Comparison of ENCODE assay signal across 8 cellular contexts in the genomic region with DNA sequence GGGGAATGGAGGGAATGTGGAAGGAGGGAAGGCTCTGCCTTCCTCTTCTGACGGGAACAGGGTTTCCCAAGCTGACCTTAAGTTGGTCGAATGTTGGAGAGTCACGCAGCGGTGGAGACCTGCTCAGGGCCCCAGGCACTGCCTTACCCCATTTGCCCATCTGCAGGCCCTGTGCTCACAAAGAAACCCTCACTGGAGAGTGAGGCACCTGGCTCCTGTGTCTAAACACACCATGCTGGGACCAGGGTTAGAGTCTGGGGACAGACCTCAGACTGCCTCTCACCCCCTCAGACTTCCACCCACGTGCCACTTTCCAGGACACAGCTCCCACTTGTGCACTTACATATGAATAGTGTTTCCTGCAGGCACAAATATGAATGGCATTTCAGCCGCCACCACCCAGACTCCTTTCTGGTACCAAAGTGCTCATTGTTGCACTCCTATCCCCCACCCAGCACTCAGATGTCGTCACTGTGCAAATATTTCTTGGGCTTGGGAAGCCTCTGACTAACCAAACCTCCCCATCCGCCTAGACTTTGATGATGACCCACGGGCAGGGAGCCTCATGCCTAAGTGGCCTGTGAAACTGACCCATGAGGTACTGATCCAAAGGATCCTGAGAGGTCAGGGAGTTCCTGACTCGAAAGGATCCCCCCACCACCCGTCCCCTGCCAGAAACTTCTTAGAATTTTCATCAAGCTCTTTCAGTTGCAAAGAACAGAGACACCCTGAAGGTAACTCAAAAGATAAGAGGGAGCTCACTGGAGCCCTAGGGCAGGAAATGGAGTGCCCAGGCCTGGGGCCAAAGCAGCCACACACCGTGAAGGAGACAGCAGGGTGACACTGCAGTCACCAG.
DNase-seq lines count a peak whose midpoint lies in the region; ATAC-seq and TF ChIP-seq lines count a peak whose summit lies in the region.

No MANE protein-coding gene starts in this region.

- intact Hi-C loops in sigmoid colon (cut with DNase I) (no loop called here), left colon (cut with DNase I, micrococcal nuclease) (no loop called here)

- peaks cover 0 to 7% (median 0%) of the 10 kb centered on the region in 4 donors for H3K36me3 ChIP-seq in sigmoid colon

- TF ChIP-seq EP300 in sigmoid colon (IDR thresholded peaks at IDR 0.05): no peak

- peaks cover 0 to 78% (median 65%) of the 10 kb centered on the region in 4 donors for H3K4me1 ChIP-seq in sigmoid colon

- peak; percentile 97 for DNase-seq in Daoy (ENCODE audit: low read depth)
- DNase-seq in RWPE1 (ENCODE audit: low spot score): peak; percentile 96
- DNase-seq in foreskin fibroblast: peak; percentile 96
- DNase-seq in sigmoid colon: no peak
- DNase-seq in GDM1 (lab: John Stamatoyannopoulos, UW): no peak
- DNase-seq in left colon: no peak
- no peak for DNase-seq in DMS114 treated with DMSO at 0.1 percent for 48 hours (lab: John Stamatoyannopoulos, UW; ENCODE audit: unreplicated experiment)

- CTCF ChIA-PET in RWPE1 (lab: Yijun Ruan, JAX): interaction anchor here (1.6 to 2.0 kb wide), 2 partner anchors 17 to 74 kb away, joined by 5 read pairs; no protein-coding TSS in a partner anchor

- no peaks in the 10 kb centered on the region for H3K9me3 ChIP-seq in sigmoid colon

- no peak for TF ChIP-seq POLR2A in sigmoid colon (IDR thresholded peaks at IDR 0.05)

- peak overlapping the region; percentile 83 for H3K27ac ChIP-seq in RWPE1
- H3K27ac ChIP-seq in sigmoid colon: peak overlapping the region; percentile 89 to 96 (median 92)

- H3K27me3 ChIP-seq in sigmoid colon: no peaks in the 10 kb centered on the region

- no peak overlapping the region for H3K4me3 ChIP-seq in foreskin fibroblast (ENCODE audit: low read depth in 1 of 2, low read length in 2 of 2)
- no peak overlapping the region for H3K4me3 ChIP-seq in sigmoid colon

- POLR2A ChIA-PET in RWPE1 (lab: Yijun Ruan, JAX; ENCODE audit: low non-redundant PET): no interaction called here

- TF ChIP-seq CTCF in RWPE1 (conservative IDR thresholded peaks at IDR 0.05; ENCODE audit: low read depth): no peak
- TF ChIP-seq CTCF in foreskin fibroblast (IDR thresholded peaks at IDR 0.05; ENCODE audit: low read depth, low read length): no peak
- TF ChIP-seq CTCF in sigmoid colon (IDR thresholded peaks at IDR 0.05): no peak

- no peak for ATAC-seq in HG02840 (IDR thresholded peaks at IDR 0.05; ENCODE audit: low FRiP score, unreplicated experiment)
- no peak for ATAC-seq in left colon

- WGBS in sigmoid colon, 2 donors: 63 to 76% methylated on average over 12 of the region's 12 CpGs

Comparison
In these comparisons a context has a peak if more than half of its experiments do, and no peak if none do; other contexts are left out.
1. DNase-seq: peak in Daoy (single experiment), RWPE1 (single experiment) and foreskin fibroblast (2 of 2); none in sigmoid colon (single experiment), GDM1 (single experiment), left colon (0 of 2) and DMS114 treated with DMSO at 0.1 percent for 48 hours (single experiment).